Comparison of ENCODE assay signal across 1 cellular context in genomic region chr4:40423735-40424134, GRCh38.
TF ChIP-seq lines count a peak whose summit lies in the region.

No MANE protein-coding gene starts in this region.

TF ChIP-seq in HepG2, 621 proteins besides CTCF, POLR2A, EP300 and RAD21 (continued from another document):
- no peak for TF ChIP-seq MTF1 (CRISPR knock-in tag; IDR thresholded peaks at IDR 0.05)
- TF ChIP-seq ZNF616 (CRISPR knock-in tag; IDR thresholded peaks at IDR 0.05; ENCODE audit: low read depth): no peak
- no peak for TF ChIP-seq RBM22 (optimal IDR thresholded peaks at IDR 0.05; ENCODE audit: low read length)
- no peak for TF ChIP-seq PCBP1 (IDR thresholded peaks at IDR 0.05; ENCODE audit: borderline replicate concordance, low read depth, low read length)
